Comparison of ENCODE assay signal across 8 cellular contexts in the genomic region with DNA sequence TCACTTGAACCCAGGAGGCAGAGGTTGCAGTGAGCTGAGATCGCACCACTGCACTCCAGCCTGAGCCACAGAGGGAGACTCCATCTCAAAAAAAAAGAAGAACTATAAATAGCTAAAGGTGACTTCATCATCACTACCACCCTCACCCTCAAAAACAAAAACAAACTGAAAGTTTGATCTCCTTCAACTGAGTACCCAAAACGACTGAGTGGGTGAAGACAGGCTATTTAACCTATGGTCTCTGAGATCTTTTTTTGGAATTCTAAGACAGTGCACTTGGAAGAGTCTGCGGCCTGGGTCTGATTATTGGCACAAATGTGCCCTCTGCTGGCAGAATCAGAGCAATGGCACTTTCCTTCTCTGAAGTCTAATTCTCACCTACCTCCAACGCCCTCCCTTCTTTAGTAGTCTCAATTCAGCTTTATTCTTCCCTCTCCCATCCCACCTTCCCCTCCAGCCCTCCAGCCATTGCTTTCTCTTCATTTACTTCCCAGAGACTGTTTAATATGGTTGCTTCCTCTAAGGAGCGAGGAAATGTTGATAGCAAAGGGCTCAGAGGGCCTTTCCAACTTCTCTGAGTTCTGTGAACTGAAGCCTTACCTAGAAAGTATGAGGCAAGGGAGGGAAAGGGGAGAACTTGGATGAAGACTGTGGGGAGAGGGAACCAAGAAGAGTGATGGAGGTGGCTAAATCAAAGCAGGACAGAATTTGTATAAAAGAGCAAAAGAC. TPM values are rescaled to one million over a fixed set of nuclear protein-coding genes. Genes with fewer than 3 reads are reported as not detected.
DNase-seq lines count a peak whose midpoint lies in the region; ATAC-seq, FAIRE-seq and TF ChIP-seq lines count a peak whose summit lies in the region.

No MANE protein-coding gene starts in this region.

- peak; percentile 81 for ATAC-seq in CD4-positive, alpha-beta T cell (ENCODE audit: poor library complexity)
- peak; percentile 81 to 92 (median 89) for ATAC-seq in right lobe of liver
- peak; percentile 68 for ATAC-seq in stimulated activated effector memory CD8-positive, alpha-beta T cell treated with anti-CD3 and anti-CD28 coated beads, Interleukin-12 subunit alpha, Interleukin-12 subunit beta, amount 100 ng/mL, for 72 hours
- no peak for ATAC-seq in GM19351 (IDR thresholded peaks at IDR 0.05; ENCODE audit: unreplicated experiment)

- DNase-seq in CD4-positive, alpha-beta T cell = peak; percentile 23 to 51 (median 30)
- peak; percentile 55 for DNase-seq in H54 (ENCODE audit: insufficient read length, low spot score)
- DNase-seq in NCI-H345 (lab: John Stamatoyannopoulos, UW) = peak; percentile 41
- peak; percentile 39 to 57 for DNase-seq in activated CD4-positive, alpha-beta T cell treated with anti-CD3 and anti-CD28 coated beads for 4 hours
- DNase-seq in dedifferentiated amniotic fluid mesenchymal stem cell (ENCODE audit: extremely low spot score) = peak; percentile 77
- no peak for DNase-seq in right lobe of liver
- DNase-seq in stimulated activated effector memory CD8-positive, alpha-beta T cell treated with anti-CD3 and anti-CD28 coated beads, Interleukin-12 subunit alpha, Interleukin-12 subunit beta, amount 100 ng/mL, for 72 hours (ENCODE audit: low spot score in 2 of 2) = peak; percentile 24 to 65

- H3K9me3 ChIP-seq in CD4-positive, alpha-beta T cell (ENCODE audit: control insufficient read depth, low read length) = no peaks in the 10 kb centered on the region
- H3K9me3 ChIP-seq in right lobe of liver = no peaks in the 10 kb centered on the region

- H3K27me3 Mint-ChIP-seq in CD4-positive, alpha-beta T cell = peaks cover 17% of the 10 kb centered on the region

- H3K36me3 ChIP-seq in right lobe of liver = no peaks in the 10 kb centered on the region

- CTCF ChIA-PET in CD4-positive, alpha-beta T cell (lab: Charles Lee) = interaction anchor here (0.8 to 2.8 kb wide), 4 partner anchors 17 to 169 kb away, joined by 3 to 26 read pairs (median 3); no protein-coding TSS in a partner anchor

- WGBS in right lobe of liver (ENCODE audit: insufficient coverage, low coverage, low lambda C conversion rate, missing lambda C conversion rate) = 10% methylated on average over 5 of the region's 5 CpGs

- POLR2A ChIA-PET in CD4-positive, alpha-beta T cell (lab: Charles Lee) = interaction anchor here (1.2 to 1.7 kb wide), 3 partner anchors 18 to 114 kb away, joined by 3 to 5 read pairs (median 5); a partner anchor contains a TSS

- peaks cover 0 to 5% (median 0%) of the 10 kb centered on the region in 4 donors for H3K4me1 ChIP-seq in right lobe of liver

- H3K4me3 ChIP-seq in right lobe of liver = no peak overlapping the region

- FAIRE-seq in H54 (lab: Jason Lieb, UNC) = peak; percentile 67

- TF ChIP-seq CTCF in CD4-positive, alpha-beta T cell (IDR thresholded peaks at IDR 0.05) = peak; percentile 96
- peak; percentile 86 to 95 (median 88) for TF ChIP-seq CTCF in right lobe of liver (IDR thresholded peaks at IDR 0.05)

- no peak overlapping the region for H3K27ac Mint-ChIP-seq in CD4-positive, alpha-beta T cell
- H3K27ac Mint-ChIP-seq in stimulated activated effector memory CD8-positive, alpha-beta T cell treated with anti-CD3 and anti-CD28 coated beads, Interleukin-12 subunit alpha, Interleukin-12 subunit beta, amount 100 ng/mL, for 72 hours = no peak overlapping the region

- no peaks in the 10 kb centered on the region for H3K27me3 ChIP-seq in CD4-positive, alpha-beta T cell (ENCODE audit: control insufficient read depth, insufficient read depth, low read length)
- no peaks in the 10 kb centered on the region for H3K27me3 ChIP-seq in right lobe of liver

- TF ChIP-seq POLR2A in H54 (IDR thresholded peaks at IDR 0.05; ENCODE audit: low read depth, low read length) (no peak), right lobe of liver (IDR thresholded peaks at IDR 0.05) (no peak)

- H3K36me3 Mint-ChIP-seq in CD4-positive, alpha-beta T cell (ENCODE audit: low read depth) = no peaks in the 10 kb centered on the region
- H3K36me3 Mint-ChIP-seq in stimulated activated effector memory CD8-positive, alpha-beta T cell treated with anti-CD3 and anti-CD28 coated beads, Interleukin-12 subunit alpha, Interleukin-12 subunit beta, amount 100 ng/mL, for 72 hours = no peaks in the 10 kb centered on the region

- no peaks in the 10 kb centered on the region for H3K9me3 Mint-ChIP-seq in CD4-positive, alpha-beta T cell
- no peaks in the 10 kb centered on the region for H3K9me3 Mint-ChIP-seq in stimulated activated effector memory CD8-positive, alpha-beta T cell treated with anti-CD3 and anti-CD28 coated beads, Interleukin-12 subunit alpha, Interleukin-12 subunit beta, amount 100 ng/mL, for 72 hours

- intact Hi-C loops in CD4-positive, alpha-beta T cell (cut with DNase I, micrococcal nuclease) = loop anchor here (1.0 to 5.0 kb wide), 3 partner anchors 115 to 392 kb away; a partner anchor contains a TSS
- intact Hi-C loops in right lobe of liver (cut with DNase I) = loop anchor here (5.0 kb wide), 1 partner anchor 112 kb away; no protein-coding TSS in a partner anchor

- no peak overlapping the region for H3K27ac ChIP-seq in CD4-positive, alpha-beta T cell (ENCODE audit: low read depth, low read length)
- H3K27ac ChIP-seq in right lobe of liver = no peak overlapping the region

- H3K4me1 Mint-ChIP-seq in CD4-positive, alpha-beta T cell (ENCODE audit: low read depth) = peaks cover 5% of the 10 kb centered on the region
- H3K4me1 Mint-ChIP-seq in stimulated activated effector memory CD8-positive, alpha-beta T cell treated with anti-CD3 and anti-CD28 coated beads, Interleukin-12 subunit alpha, Interleukin-12 subunit beta, amount 100 ng/mL, for 72 hours = peaks cover 22% of the 10 kb centered on the region

- H3K4me3 Mint-ChIP-seq in CD4-positive, alpha-beta T cell = peak overlapping the region; percentile 16
- H3K4me3 Mint-ChIP-seq in stimulated activated effector memory CD8-positive, alpha-beta T cell treated with anti-CD3 and anti-CD28 coated beads, Interleukin-12 subunit alpha, Interleukin-12 subunit beta, amount 100 ng/mL, for 72 hours = no peak overlapping the region

RNA-seq across cellular contexts. Expression of a gene that starts 2.9 kb away (rescaled TPM):
- not detected for total RNA-seq in CD4-positive, alpha-beta T cell
- total RNA-seq in right lobe of liver = 1 to 10 TPM in 1 of 6 experiments, under 1 TPM in 1, not detected in 4; 0.74 to 1.1 TPM

RNA-seq across cellular contexts. Expression of a gene that starts 11.7 kb away (rescaled TPM):
- total RNA-seq in CD4-positive, alpha-beta T cell = not detected
- under 1 TPM in 4 of 6 experiments, not detected in 2; 0.06 to 0.35 (median 0.20) TPM for total RNA-seq in right lobe of liver

RNA-seq across cellular contexts. Expression of a gene that starts 53.0 kb away (rescaled TPM):
- 1 to 10 TPM; 2.7 to 3.2 TPM for total RNA-seq in CD4-positive, alpha-beta T cell
- 1 to 10 TPM; 1.5 to 5.7 (median 3.6) TPM for total RNA-seq in right lobe of liver

RNA-seq across cellular contexts. Expression of a gene that starts 53.7 kb away (rescaled TPM):
- total RNA-seq in CD4-positive, alpha-beta T cell = 1 to 10 TPM; 4.9 to 5.1 TPM
- total RNA-seq in right lobe of liver = 1 to 10 TPM; 2.5 to 6.2 (median 4.5) TPM

Comparison
In these comparisons a context has a peak if more than half of its experiments do, and no peak if none do; other contexts are left out.
1. DNase-seq: peak in CD4-positive, alpha-beta T cell (10 of 10), H54 (single experiment), NCI-H345 (single experiment), activated CD4-positive, alpha-beta T cell treated with anti-CD3 and anti-CD28 coated beads for 4 hours (2 of 2), dedifferentiated amniotic fluid mesenchymal stem cell (single experiment) and stimulated activated effector memory CD8-positive, alpha-beta T cell treated with anti-CD3 and anti-CD28 coated beads, Interleukin-12 subunit alpha, Interleukin-12 subunit beta, amount 100 ng/mL, for 72 hours (2 of 2); none in right lobe of liver (0 of 3).